In the genomic region with DNA sequence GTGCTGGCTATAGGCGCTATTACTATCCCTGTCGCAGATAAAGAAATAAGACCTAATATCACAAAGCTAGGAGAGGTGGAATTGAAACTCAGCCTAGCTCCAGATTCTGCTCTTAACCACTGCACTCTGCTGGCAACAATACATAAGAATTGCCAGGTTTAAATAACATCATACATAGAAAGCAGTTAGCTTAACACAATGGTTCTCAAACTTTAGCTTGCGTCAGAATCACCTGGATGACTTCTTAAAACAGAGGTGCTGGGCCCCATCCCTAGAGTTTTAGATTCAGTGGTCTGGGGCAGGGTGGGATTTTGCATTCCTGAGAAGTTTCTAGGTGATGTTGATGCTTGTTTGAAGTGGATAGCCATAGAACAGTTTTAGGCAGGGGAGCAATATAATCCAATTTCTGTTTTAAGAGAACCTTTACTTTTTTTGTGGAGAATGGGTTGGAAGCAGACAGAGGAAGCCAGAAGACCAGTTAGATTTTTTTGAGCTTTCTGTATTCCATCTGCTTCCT, we compare ENCODE assay signal across 1 cellular context.
A peak's percentile ranks its signal among the peaks of the same experiment; 100 is the strongest.
TF ChIP-seq lines count a peak whose summit lies in the region.

No MANE protein-coding gene starts in this region.

TF ChIP-seq in HEK293, 187 proteins besides CTCF, POLR2A, EP300 and RAD21:
- TF ChIP-seq, protein P1, sequence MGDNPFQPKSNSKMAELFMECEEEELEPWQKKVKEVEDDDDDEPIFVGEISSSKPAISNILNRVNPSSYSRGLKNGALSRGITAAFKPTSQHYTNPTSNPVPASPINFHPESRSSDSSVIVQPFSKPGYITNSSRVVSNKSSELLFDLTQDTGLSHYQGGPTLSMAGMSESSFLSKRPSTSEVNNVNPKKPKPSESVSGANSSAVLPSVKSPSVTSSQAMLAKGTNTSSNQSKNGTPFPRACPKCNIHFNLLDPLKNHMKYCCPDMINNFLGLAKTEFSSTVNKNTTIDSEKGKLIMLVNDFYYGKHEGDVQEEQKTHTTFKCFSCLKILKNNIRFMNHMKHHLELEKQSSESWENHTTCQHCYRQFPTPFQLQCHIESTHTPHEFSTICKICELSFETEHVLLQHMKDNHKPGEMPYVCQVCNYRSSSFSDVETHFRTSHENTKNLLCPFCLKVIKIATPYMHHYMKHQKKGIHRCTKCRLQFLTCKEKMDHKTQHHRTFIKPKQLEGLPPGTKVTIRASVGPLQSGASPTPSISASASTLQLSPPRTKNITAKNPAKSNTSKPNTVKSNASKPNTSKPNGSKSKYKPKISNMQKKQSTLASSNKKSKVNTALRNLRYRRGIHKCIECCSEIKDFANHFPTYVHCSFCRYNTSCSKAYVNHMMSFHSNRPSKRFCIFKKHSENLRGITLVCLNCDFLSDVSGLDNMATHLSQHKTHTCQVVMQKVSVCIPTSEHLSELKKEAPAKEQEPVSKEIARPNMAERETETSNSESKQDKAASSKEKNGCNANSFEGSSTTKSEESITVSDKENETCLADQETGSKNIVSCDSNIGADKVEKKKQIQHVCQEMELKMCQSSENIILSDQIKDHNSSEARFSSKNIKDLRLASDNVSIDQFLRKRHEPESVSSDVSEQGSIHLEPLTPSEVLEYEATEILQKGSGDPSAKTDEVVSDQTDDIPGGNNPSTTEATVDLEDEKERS (tag by site-specific recombination; IDR thresholded peaks at IDR 0.05) = no peak
- peak; percentile 49 for TF ChIP-seq ZFP69B (tag by site-specific recombination; IDR thresholded peaks at IDR 0.05)
- TF ChIP-seq ZFHX2 (tag by site-specific recombination; conservative IDR thresholded peaks at IDR 0.05) = no peak
- TF ChIP-seq ZNF664 (tag by site-specific recombination; IDR thresholded peaks at IDR 0.05) = peak; percentile 88
- TF ChIP-seq ZNF394 (tag by site-specific recombination; IDR thresholded peaks at IDR 0.05; ENCODE audit: borderline replicate concordance) = no peak
- no peak for TF ChIP-seq ZNF621 (tag by site-specific recombination; IDR thresholded peaks at IDR 0.05)
- TF ChIP-seq ZNF292 (tag by site-specific recombination; IDR thresholded peaks at IDR 0.05; ENCODE audit: borderline replicate concordance, low read depth) = no peak
- TF ChIP-seq, protein P2, sequence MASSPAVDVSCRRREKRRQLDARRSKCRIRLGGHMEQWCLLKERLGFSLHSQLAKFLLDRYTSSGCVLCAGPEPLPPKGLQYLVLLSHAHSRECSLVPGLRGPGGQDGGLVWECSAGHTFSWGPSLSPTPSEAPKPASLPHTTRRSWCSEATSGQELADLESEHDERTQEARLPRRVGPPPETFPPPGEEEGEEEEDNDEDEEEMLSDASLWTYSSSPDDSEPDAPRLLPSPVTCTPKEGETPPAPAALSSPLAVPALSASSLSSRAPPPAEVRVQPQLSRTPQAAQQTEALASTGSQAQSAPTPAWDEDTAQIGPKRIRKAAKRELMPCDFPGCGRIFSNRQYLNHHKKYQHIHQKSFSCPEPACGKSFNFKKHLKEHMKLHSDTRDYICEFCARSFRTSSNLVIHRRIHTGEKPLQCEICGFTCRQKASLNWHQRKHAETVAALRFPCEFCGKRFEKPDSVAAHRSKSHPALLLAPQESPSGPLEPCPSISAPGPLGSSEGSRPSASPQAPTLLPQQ (tag by site-specific recombination; IDR thresholded peaks at IDR 0.05) = peak; percentile 75; the same call in 1 of the 2 replicates
- TF ChIP-seq, protein P3, sequence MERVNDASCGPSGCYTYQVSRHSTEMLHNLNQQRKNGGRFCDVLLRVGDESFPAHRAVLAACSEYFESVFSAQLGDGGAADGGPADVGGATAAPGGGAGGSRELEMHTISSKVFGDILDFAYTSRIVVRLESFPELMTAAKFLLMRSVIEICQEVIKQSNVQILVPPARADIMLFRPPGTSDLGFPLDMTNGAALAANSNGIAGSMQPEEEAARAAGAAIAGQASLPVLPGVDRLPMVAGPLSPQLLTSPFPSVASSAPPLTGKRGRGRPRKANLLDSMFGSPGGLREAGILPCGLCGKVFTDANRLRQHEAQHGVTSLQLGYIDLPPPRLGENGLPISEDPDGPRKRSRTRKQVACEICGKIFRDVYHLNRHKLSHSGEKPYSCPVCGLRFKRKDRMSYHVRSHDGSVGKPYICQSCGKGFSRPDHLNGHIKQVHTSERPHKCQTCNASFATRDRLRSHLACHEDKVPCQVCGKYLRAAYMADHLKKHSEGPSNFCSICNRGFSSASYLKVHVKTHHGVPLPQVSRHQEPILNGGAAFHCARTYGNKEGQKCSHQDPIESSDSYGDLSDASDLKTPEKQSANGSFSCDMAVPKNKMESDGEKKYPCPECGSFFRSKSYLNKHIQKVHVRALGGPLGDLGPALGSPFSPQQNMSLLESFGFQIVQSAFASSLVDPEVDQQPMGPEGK (tag by site-specific recombination; IDR thresholded peaks at IDR 0.05) = no peak
- TF ChIP-seq RBAK (tag by site-specific recombination; IDR thresholded peaks at IDR 0.05) = no peak
